ENCODE assay signal across 9 cellular contexts in the genomic region with DNA sequence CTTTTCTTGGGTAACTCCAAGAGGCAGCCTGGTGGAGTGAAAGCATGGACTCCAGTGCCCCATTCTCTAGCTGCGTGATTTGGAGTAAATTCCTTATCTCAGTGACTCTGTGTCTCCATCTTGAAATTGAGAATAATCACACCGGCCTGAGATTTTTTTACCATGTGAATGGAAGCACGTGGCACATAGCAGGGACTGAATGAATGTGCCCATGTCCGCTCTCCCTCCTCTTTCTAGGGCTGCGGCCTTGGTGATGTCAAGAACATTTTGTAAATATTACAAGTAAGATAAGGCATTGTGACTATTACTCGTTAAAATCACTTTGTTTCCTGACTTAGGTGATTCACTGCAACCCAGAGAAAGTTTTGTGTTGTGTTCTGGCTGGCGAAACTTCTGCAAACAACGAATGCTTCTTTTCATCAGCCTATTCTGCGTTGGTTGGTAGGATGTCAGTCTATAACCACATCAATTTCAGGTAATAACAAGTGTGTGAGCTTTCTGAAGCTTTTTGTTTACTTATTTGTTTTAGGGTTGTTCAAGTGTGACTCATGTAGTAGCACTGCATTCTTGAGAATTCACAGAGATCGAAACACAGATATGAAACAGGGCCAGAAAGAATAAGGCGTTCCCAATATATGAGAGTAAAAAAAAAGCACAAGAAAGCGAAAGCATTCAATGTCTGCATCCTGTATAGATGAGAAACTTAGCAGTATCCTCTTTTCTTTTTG.
A peak's percentile ranks its signal among the peaks of the same experiment; 100 is the strongest.
DNase-seq lines count a peak whose midpoint lies in the region; ATAC-seq and TF ChIP-seq lines count a peak whose summit lies in the region.
"Had no signal": no experiment of that assay in that cellular context is flagged by ENCODE, and none has a peak within 500 bp of the region (broad histone marks: within the 10 kb centered on the region; RNA-seq: fewer than 3 reads in every experiment).

No MANE protein-coding gene starts in this region.

- peak overlapping the region; percentile 46 for H3K4me3 Mint-ChIP-seq in activated CD4-positive, alpha-beta memory T cell treated with anti-CD3 and anti-CD28 coated beads, Interleukin-2, amount 10 ng/mL, durations not matched to agents 7 days and 5 days
- no peak overlapping the region for H3K4me3 Mint-ChIP-seq in endothelial cell (ENCODE audit: unreplicated experiment)

- no peak overlapping the region for H2AFZ ChIP-seq in HCT116 (ENCODE audit: low read depth, low read length, poor library complexity, severe bottlenecking)

- H3K9me3 ChIP-seq in HCT116 (ENCODE audit: control insufficient read depth in 1 of 2, insufficient read depth in 1 of 2, low read depth in 1 of 2, low read length in 2 of 2), result peaks cover 9 to 12% of the 10 kb centered on the region in 2 experiments; a peak in 3 of 4 replicates

- TF ChIP-seq RAD21 in HCT116 (IDR thresholded peaks at IDR 0.05; ENCODE audit: low read depth), result no peak

- H3K27ac Mint-ChIP-seq in activated CD4-positive, alpha-beta memory T cell treated with anti-CD3 and anti-CD28 coated beads, Interleukin-2, amount 10 ng/mL, durations not matched to agents 7 days and 5 days, result peak overlapping the region; percentile 92
- H3K27ac Mint-ChIP-seq in endothelial cell (ENCODE audit: unreplicated experiment), result no peak overlapping the region

- intact Hi-C loops in HCT116 (cut with micrococcal nuclease), result loop anchor here (5.0 kb wide), 3 partner anchors 85 to 135 kb away; a partner anchor contains a TSS

- peaks cover 0 to 8% of the 10 kb centered on the region in 2 experiments; a peak in 2 of 4 replicates for H3K36me3 ChIP-seq in HCT116 (ENCODE audit: control insufficient read depth in 1 of 2, insufficient read depth in 2 of 2, low read length in 2 of 2)
- H3K36me3 ChIP-seq: gastrocnemius medialis had no signal

- H3K4me1 ChIP-seq in HCT116 (ENCODE audit: control insufficient read depth in 1 of 2, insufficient read depth in 2 of 2, low read length in 2 of 2), result peaks cover 41 to 59% of the 10 kb centered on the region in 2 experiments
- H3K4me1 ChIP-seq: gastrocnemius medialis had no signal

- peaks cover 24% of the 10 kb centered on the region for H3K4me1 Mint-ChIP-seq in activated CD4-positive, alpha-beta memory T cell treated with anti-CD3 and anti-CD28 coated beads, Interleukin-2, amount 10 ng/mL, durations not matched to agents 7 days and 5 days
- H3K4me1 Mint-ChIP-seq in endothelial cell (ENCODE audit: unreplicated experiment), result no peaks in the 10 kb centered on the region

- TF ChIP-seq CTCF in HCT116 (IDR thresholded peaks at IDR 0.05 in 2 of 3, conservative IDR thresholded peaks at IDR 0.05 in 1 of 3; ENCODE audit: borderline replicate concordance in 1 of 3, insufficient read depth in 1 of 3, low read depth in 2 of 3, low read length in 2 of 3) (no peak), endothelial cell (IDR thresholded peaks at IDR 0.05; ENCODE audit: unreplicated experiment) (no peak)

- H3K9ac ChIP-seq in HCT116 (ENCODE audit: low read length), result peak overlapping the region; percentile 54

- POLR2A ChIA-PET in HCT116 (lab: Charles Lee), result interaction anchor here (0.6 to 1.8 kb wide), 16 partner anchors 10 to 151 kb away, joined by 3 to 15 read pairs (median 3); no protein-coding TSS in a partner anchor
- POLR2A ChIA-PET in activated CD4-positive, alpha-beta memory T cell treated with anti-CD3 and anti-CD28 coated beads, Interleukin-2, amount 10 ng/mL, durations not matched to agents 7 days and 5 days (lab: Charles Lee), result interaction anchor here (0.6 to 1.5 kb wide), 5 partner anchors 12 to 696 kb away, joined by 3 to 16 read pairs (median 8); a partner anchor contains a TSS

- H3K79me2 ChIP-seq in HCT116 (ENCODE audit: insufficient read depth, low read length), result no peaks in the 10 kb centered on the region

- peaks cover 11% of the 10 kb centered on the region for H3K36me3 Mint-ChIP-seq in activated CD4-positive, alpha-beta memory T cell treated with anti-CD3 and anti-CD28 coated beads, Interleukin-2, amount 10 ng/mL, durations not matched to agents 7 days and 5 days (ENCODE audit: low read depth)
- no peaks in the 10 kb centered on the region for H3K36me3 Mint-ChIP-seq in endothelial cell (ENCODE audit: low read depth, unreplicated experiment)

- DNase-seq in Daoy (ENCODE audit: low read depth) (peak; percentile 83), HCT116 (ENCODE audit: low read depth, low spot score) (peak; percentile 96), lung microvascular endothelial cell (ENCODE audit: low read depth in 2 of 2) (peak; percentile 23 to 96), cortex of kidney (lab: John Stamatoyannopoulos, UW) (no peak), endothelial cell (ENCODE audit: low spot score) (no peak)
- DNase-seq in activated CD4-positive, alpha-beta memory T cell treated with anti-CD3 and anti-CD28 coated beads, Interleukin-2, amount 10 ng/mL, durations not matched to agents 7 days and 5 days, result peak; percentile 48
- DNase-seq: gastrocnemius medialis had no signal

- BruUV-seq in HCT116 (replicated peaks; lab: Mats Ljungman, UMichigan), result TSS peak; percentile 90

- CTCF ChIA-PET in HCT116 (lab: Charles Lee), result interaction anchor here (0.6 to 1.0 kb wide), 2 partner anchors 132 to 142 kb away, joined by 3 to 4 read pairs; no protein-coding TSS in a partner anchor
- CTCF ChIA-PET in activated CD4-positive, alpha-beta memory T cell treated with anti-CD3 and anti-CD28 coated beads, Interleukin-2, amount 10 ng/mL, durations not matched to agents 7 days and 5 days (lab: Charles Lee), result no interaction called here

- H3K4me2 ChIP-seq in HCT116 (ENCODE audit: low read length), result peak overlapping the region; percentile 58

- no peak for TF ChIP-seq POLR2A in HCT116 (IDR thresholded peaks at IDR 0.05; ENCODE audit: borderline replicate concordance, extremely low read depth, insufficient read depth, insufficient read length)

- H3K9me3 Mint-ChIP-seq in activated CD4-positive, alpha-beta memory T cell treated with anti-CD3 and anti-CD28 coated beads, Interleukin-2, amount 10 ng/mL, durations not matched to agents 7 days and 5 days, result peaks cover 17% of the 10 kb centered on the region
- no peaks in the 10 kb centered on the region for H3K9me3 Mint-ChIP-seq in endothelial cell (ENCODE audit: unreplicated experiment)

- peak overlapping the region; percentile 97 for H3K27ac ChIP-seq in HCT116 (ENCODE audit: low read depth, low read length)

- ATAC-seq in HCT116 (peak; percentile 85), GM21576 (IDR thresholded peaks at IDR 0.05; ENCODE audit: unreplicated experiment) (no peak), GM21367 (IDR thresholded peaks at IDR 0.05; ENCODE audit: unreplicated experiment) (no peak)

- peak overlapping the region in 1 of 2 experiments; percentile 23; a peak in 2 of 4 replicates for H3K4me3 ChIP-seq in HCT116 (replicated peaks in 1 of 2; ENCODE audit: low read depth in 1 of 2, low read length in 2 of 2)
- H3K4me3 ChIP-seq: gastrocnemius medialis had no signal

- RAD21 ChIA-PET in HCT116 (lab: Charles Lee; ENCODE audit: low non-redundant PET in 1 of 2, low total read pairs in 2 of 2, uncharacterized antibody in 2 of 2, unreplicated experiment in 2 of 2), result interaction anchor here (0.9 to 1.6 kb wide), 5 partner anchors 13 to 132 kb away, joined by 3 to 4 read pairs (median 4); no protein-coding TSS in a partner anchor

- no peaks in the 10 kb centered on the region for H3K27me3 ChIP-seq in HCT116 (ENCODE audit: insufficient read depth, low read length)
- H3K27me3 ChIP-seq: gastrocnemius medialis had no signal

- peaks cover 1% of the 10 kb centered on the region for H3K27me3 Mint-ChIP-seq in activated CD4-positive, alpha-beta memory T cell treated with anti-CD3 and anti-CD28 coated beads, Interleukin-2, amount 10 ng/mL, durations not matched to agents 7 days and 5 days
- no peaks in the 10 kb centered on the region for H3K27me3 Mint-ChIP-seq in endothelial cell (ENCODE audit: unreplicated experiment)

- H4K20me1 ChIP-seq in HCT116 (ENCODE audit: insufficient read depth), result no peaks in the 10 kb centered on the region

- no peaks in the 10 kb centered on the region for H3K9me2 ChIP-seq in HCT116 (ENCODE audit: insufficient read depth)

TF ChIP-seq in HCT116, 20 proteins besides CTCF, POLR2A, EP300 and RAD21:
- TF ChIP-seq, protein P1, sequence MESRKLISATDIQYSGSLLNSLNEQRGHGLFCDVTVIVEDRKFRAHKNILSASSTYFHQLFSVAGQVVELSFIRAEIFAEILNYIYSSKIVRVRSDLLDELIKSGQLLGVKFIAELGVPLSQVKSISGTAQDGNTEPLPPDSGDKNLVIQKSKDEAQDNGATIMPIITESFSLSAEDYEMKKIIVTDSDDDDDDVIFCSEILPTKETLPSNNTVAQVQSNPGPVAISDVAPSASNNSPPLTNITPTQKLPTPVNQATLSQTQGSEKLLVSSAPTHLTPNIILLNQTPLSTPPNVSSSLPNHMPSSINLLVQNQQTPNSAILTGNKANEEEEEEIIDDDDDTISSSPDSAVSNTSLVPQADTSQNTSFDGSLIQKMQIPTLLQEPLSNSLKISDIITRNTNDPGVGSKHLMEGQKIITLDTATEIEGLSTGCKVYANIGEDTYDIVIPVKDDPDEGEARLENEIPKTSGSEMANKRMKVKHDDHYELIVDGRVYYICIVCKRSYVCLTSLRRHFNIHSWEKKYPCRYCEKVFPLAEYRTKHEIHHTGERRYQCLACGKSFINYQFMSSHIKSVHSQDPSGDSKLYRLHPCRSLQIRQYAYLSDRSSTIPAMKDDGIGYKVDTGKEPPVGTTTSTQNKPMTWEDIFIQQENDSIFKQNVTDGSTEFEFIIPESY (IDR thresholded peaks at IDR 0.05; ENCODE audit: extremely low read depth, insufficient replicate concordance, low read length), result no peak
- peak; percentile 77 for TF ChIP-seq TCF7L2 (IDR thresholded peaks at IDR 0.05; ENCODE audit: borderline replicate concordance, extremely low read depth, insufficient read depth, insufficient read length)
- TF ChIP-seq SIN3A (IDR thresholded peaks at IDR 0.05; ENCODE audit: low read depth), result no peak
- TF ChIP-seq POLR2AphosphoS5 (IDR thresholded peaks at IDR 0.05; ENCODE audit: low read depth, low read length), result peak; percentile 57; the same call in 1 of the 2 replicates
- peak; percentile 29 for TF ChIP-seq YY1 (IDR thresholded peaks at IDR 0.05; ENCODE audit: extremely low read depth, insufficient replicate concordance, low read depth, low read length)

Comparison
In these comparisons a context has a peak if more than half of its experiments do, and no peak if none do; other contexts are left out.
1. DNase-seq: peak in Daoy (single experiment), HCT116 (single experiment), activated CD4-positive, alpha-beta memory T cell treated with anti-CD3 and anti-CD28 coated beads, Interleukin-2, amount 10 ng/mL, durations not matched to agents 7 days and 5 days (single experiment) and lung microvascular endothelial cell (2 of 2); none in cortex of kidney (single experiment) and endothelial cell (single experiment).